ENCODE assay signal across 1 cellular context in genomic region chr13:51249767-51250741, GRCh38.
TF ChIP-seq lines count a peak whose summit lies in the region.

No MANE protein-coding gene starts in this region.

TF ChIP-seq in Ishikawa, 13 proteins besides CTCF, POLR2A, EP300 and RAD21 (continued from another document):
- TF ChIP-seq TEAD4 (IDR thresholded peaks at IDR 0.05) (0 out of 2 replicates have a peak, but pooled peaks have one; percentile 9), ZBTB7A (IDR thresholded peaks at IDR 0.05; ENCODE audit: low read depth) (no peak)
